Comparison of ENCODE assay signal across 29 cellular contexts in genomic region chr6:66048684-66049474, GRCh38.
"Had no signal": no experiment of that assay in that cellular context is flagged by ENCODE, and none has a peak within 500 bp of the region (broad histone marks: within the 10 kb centered on the region; RNA-seq: fewer than 3 reads in every experiment).

No MANE protein-coding gene starts in this region.

- H3K27ac Mint-ChIP-seq: natural killer cell; neural progenitor cell; progenitor cell of endocrine pancreas; stimulated activated effector memory CD8-positive, alpha-beta T cell treated with anti-CD3 and anti-CD28 coated beads, Interleukin-12 subunit alpha, Interleukin-12 subunit beta, amount 100 ng/mL, for 72 hours; stimulated activated naive B cell treated with anti-CD40 and anti-IgM and Interleukin-4, amounts not matched to agents 10 μg/mL and 1 μg/mL and 100 μg/mL, for 72 hours; stimulated activated naive CD8-positive, alpha-beta T cell treated with anti-CD3 and anti-CD28 coated beads, Interleukin-15, Interleukin-2, amounts not matched to agents 100 ng/mL and 50 ng/mL, for 24 hours had no signal

- H3K4me1 Mint-ChIP-seq: natural killer cell; nephron; neural progenitor cell; stimulated activated effector memory CD8-positive, alpha-beta T cell treated with anti-CD3 and anti-CD28 coated beads, Interleukin-12 subunit alpha, Interleukin-12 subunit beta, amount 100 ng/mL, for 72 hours; stimulated activated naive B cell treated with anti-CD40 and anti-IgM and Interleukin-4, amounts not matched to agents 10 μg/mL and 1 μg/mL and 100 μg/mL, for 72 hours had no signal

- H3K4me2 ChIP-seq: neural progenitor cell had no signal

- H3K36me3 Mint-ChIP-seq: neural progenitor cell; stimulated activated effector memory CD8-positive, alpha-beta T cell treated with anti-CD3 and anti-CD28 coated beads, Interleukin-12 subunit alpha, Interleukin-12 subunit beta, amount 100 ng/mL, for 72 hours; stimulated activated naive B cell treated with anti-CD40 and anti-IgM and Interleukin-4, amounts not matched to agents 10 μg/mL and 1 μg/mL and 100 μg/mL, for 72 hours had no signal

- H3K27me3 ChIP-seq: neural progenitor cell, ovary, right lobe of liver, sigmoid colon, spleen, stomach, thyroid gland, tibial nerve, upper lobe of left lung, vagina had no signal

- H3K4me1 ChIP-seq: neural progenitor cell, parathyroid adenoma, psoas muscle, right lobe of liver, sigmoid colon, spleen, stomach, thyroid gland, tibial nerve, upper lobe of left lung, vagina had no signal

- H3K4me3 Mint-ChIP-seq: natural killer cell; nephron; neural progenitor cell; stimulated activated effector memory CD8-positive, alpha-beta T cell treated with anti-CD3 and anti-CD28 coated beads, Interleukin-12 subunit alpha, Interleukin-12 subunit beta, amount 100 ng/mL, for 72 hours; stimulated activated naive B cell treated with anti-CD40 and anti-IgM and Interleukin-4, amounts not matched to agents 10 μg/mL and 1 μg/mL and 100 μg/mL, for 72 hours; stimulated activated naive CD8-positive, alpha-beta T cell treated with anti-CD3 and anti-CD28 coated beads, Interleukin-15, Interleukin-2, amounts not matched to agents 100 ng/mL and 50 ng/mL, for 24 hours had no signal

- DNase-seq: natural killer cell; occipital lobe; ovary; posterior cingulate gyrus; psoas muscle; right cardiac atrium; right lobe of liver; sigmoid colon; small intestine; spleen; stimulated activated CD4-positive, alpha-beta T cell treated with anti-CD3 and anti-CD28 coated beads, Interleukin-12 subunit alpha, Interleukin-12 subunit beta, amount 100 ng/mL, for 4 hours; stimulated activated CD4-positive, alpha-beta T cell treated with anti-CD3 and anti-CD28 coated beads, Interleukin-1b, Interleukin-23, amount 100 ng/mL, for 48 hours; stimulated activated CD4-positive, alpha-beta T cell treated with anti-CD3 and anti-CD28 coated beads, Interleukin-4, amount 100 ng/mL, for 1 hour; stimulated activated naive B cell treated with anti-CD40 and anti-IgM and Interleukin-4, amounts not matched to agents 10 μg/mL and 1 μg/mL and 100 μg/mL, for 72 hours; stimulated activated naive CD4-positive, alpha-beta T cell treated with Interleukin-2 at 50 U/mL for 16 hours; stomach; thyroid gland; trophoblast cell; upper lobe of left lung had no signal

- ATAC-seq: natural killer cell; psoas muscle; right cardiac atrium; right lobe of liver; stimulated activated effector memory CD8-positive, alpha-beta T cell treated with anti-CD3 and anti-CD28 coated beads, Interleukin-12 subunit alpha, Interleukin-12 subunit beta, amount 100 ng/mL, for 72 hours; stimulated activated naive B cell treated with anti-CD40 and anti-IgM and Interleukin-4, amounts not matched to agents 10 μg/mL and 1 μg/mL and 100 μg/mL, for 72 hours had no signal

- H3K9me3 ChIP-seq: ovary, psoas muscle, right lobe of liver, sigmoid colon, stomach, thoracic aorta, thyroid gland, tibial nerve, upper lobe of left lung, vagina had no signal

- H3K27ac ChIP-seq: neural progenitor cell, ovary, parathyroid adenoma, psoas muscle, right lobe of liver, sigmoid colon, spleen, stomach, thoracic aorta, thyroid gland, tibial nerve, upper lobe of left lung, vagina had no signal

- H3K4me3 ChIP-seq: neural progenitor cell, ovary, psoas muscle, right lobe of liver, sigmoid colon, spleen, stomach, thoracic aorta, thyroid gland, tibial nerve, upper lobe of left lung, vagina had no signal

- H3K9me3 Mint-ChIP-seq: nephron, neural progenitor cell had no signal

- H2AFZ ChIP-seq: neural progenitor cell, parathyroid adenoma had no signal

- H3K79me2 ChIP-seq: parathyroid adenoma had no signal

- FAIRE-seq: urothelium cell line had no signal

- H3K9ac ChIP-seq: neural progenitor cell, parathyroid adenoma had no signal

- H3K27me3 Mint-ChIP-seq: progenitor cell of endocrine pancreas; stimulated activated naive B cell treated with anti-CD40 and anti-IgM and Interleukin-4, amounts not matched to agents 10 μg/mL and 1 μg/mL and 100 μg/mL, for 72 hours; stimulated activated naive CD8-positive, alpha-beta T cell treated with anti-CD3 and anti-CD28 coated beads, Interleukin-15, Interleukin-2, amounts not matched to agents 100 ng/mL and 50 ng/mL, for 24 hours had no signal

- H3K36me3 ChIP-seq: neural progenitor cell, ovary, right lobe of liver, sigmoid colon, spleen, stomach, thoracic aorta, thyroid gland, tibial nerve, upper lobe of left lung, vagina had no signal
